ENCODE assay signal across 8 cellular contexts in genomic region chr10:75235375-75236177, GRCh38. TPM values are rescaled to one million over a fixed set of nuclear protein-coding genes. Genes with fewer than 3 reads are reported as not detected.
DNase-seq lines count a peak whose midpoint lies in the region.

TSS of gene COMTD1 (minus strand) at chr10:75235957. CDS start at chr10:75235928, 29 bp downstream.

- peak within 1 kb of the TSS; percentile 63 for H3K4me3 ChIP-seq in HAP-1
- H3K4me3 ChIP-seq in MG63: peak within 1 kb of the TSS; percentile 57
- peak within 1 kb of the TSS; percentile 50 for H3K4me3 ChIP-seq in SJSA1
- H3K4me3 ChIP-seq in neuronal stem cell (ENCODE audit: low read length in 2 of 2): peak within 1 kb of the TSS; percentile 69 to 81
- peak within 1 kb of the TSS in 4 of 5 donors; percentile 71 to 88 (median 78) for H3K4me3 ChIP-seq in subcutaneous abdominal adipose tissue (ENCODE audit: low read depth in 1 of 5, low read length in 5 of 5)

- H3K27me3 ChIP-seq in HAP-1 (ENCODE audit: low read depth) (no peaks in the 10 kb centered on the region), MG63 (no peaks in the 10 kb centered on the region), SJSA1 (replicated peaks) (no peaks in the 10 kb centered on the region), neuronal stem cell (ENCODE audit: control insufficient read depth in 3 of 3, insufficient read depth in 3 of 3, low read depth in 1 of 3, low read length in 3 of 3) (peaks cover 0 to 10% (median 5%) of the 10 kb centered on the region in 3 experiments), subcutaneous abdominal adipose tissue (ENCODE audit: control insufficient read depth in 5 of 5, insufficient read depth in 4 of 5, low read length in 5 of 5) (peaks cover 0 to 3% (median 0%) of the 10 kb centered on the region in 5 donors)

- H3K18ac ChIP-seq in neuronal stem cell (ENCODE audit: low read length): peak within 1 kb of the TSS; percentile 94

- peak within 1 kb of the TSS; percentile 98 for H2AFZ ChIP-seq in neuronal stem cell (ENCODE audit: low read length)

- no peak within 1 kb of the TSS for H3K4ac ChIP-seq in neuronal stem cell (ENCODE audit: low read length)

- peaks cover 31% of the 10 kb centered on the region for H3K36me3 ChIP-seq in HAP-1 (replicated peaks)
- peaks cover 23% of the 10 kb centered on the region for H3K36me3 ChIP-seq in MG63
- peaks cover 38% of the 10 kb centered on the region for H3K36me3 ChIP-seq in SJSA1
- H3K36me3 ChIP-seq in neuronal stem cell (replicated peaks in 1 of 2; ENCODE audit: control insufficient read depth in 2 of 2, insufficient read depth in 2 of 2, low read length in 2 of 2): peaks cover 11 to 33% of the 10 kb centered on the region in 2 donors
- peaks cover 10 to 24% (median 19%) of the 10 kb centered on the region in 5 donors for H3K36me3 ChIP-seq in subcutaneous abdominal adipose tissue (ENCODE audit: control insufficient read depth in 5 of 5, insufficient read depth in 5 of 5, low read length in 5 of 5)

- peak within 1 kb of the TSS; percentile 40 for H2AK5ac ChIP-seq in neuronal stem cell (ENCODE audit: low read depth, low read length)

- peak within 1 kb of the TSS; percentile 20; the same call in 1 of the 2 replicates for H3K27ac ChIP-seq in SJSA1
- no peak within 1 kb of the TSS for H3K27ac ChIP-seq in neuronal stem cell (replicated peaks; ENCODE audit: low read length)
- H3K27ac ChIP-seq in subcutaneous abdominal adipose tissue (ENCODE audit: low read depth, low read length): peak within 1 kb of the TSS; percentile 54

- in situ Hi-C loops in HAP-1 (cut with MboI; ENCODE audit: low sequenced_read_pairs): loop anchor here (10.0 kb wide), 1 partner anchor 971 kb away; no protein-coding TSS in a partner anchor

- peak within 1 kb of the TSS; percentile 90 for H3K9ac ChIP-seq in neuronal stem cell (ENCODE audit: low read depth, low read length, poor library complexity)
- peak within 1 kb of the TSS in 4 of 5 donors; percentile 71 to 80 (median 78) for H3K9ac ChIP-seq in subcutaneous abdominal adipose tissue (ENCODE audit: low read length in 5 of 5)

- peak within 1 kb of the TSS; percentile 100 for H3K4me2 ChIP-seq in neuronal stem cell (ENCODE audit: insufficient read depth, low read length, poor library complexity, severe bottlenecking)

- peak within 1 kb of the TSS; percentile 53 for H2BK12ac ChIP-seq in neuronal stem cell (ENCODE audit: low read length)

- H4K8ac ChIP-seq in neuronal stem cell (ENCODE audit: low read depth, low read length): no peak within 1 kb of the TSS

- no peak within 1 kb of the TSS for H4K91ac ChIP-seq in neuronal stem cell (ENCODE audit: low read depth, low read length, poor library complexity)

- H3K14ac ChIP-seq in neuronal stem cell (ENCODE audit: low read length): peak within 1 kb of the TSS; percentile 67

- H3K4me1 ChIP-seq in HAP-1 (peaks cover 10% of the 10 kb centered on the region), SJSA1 (replicated peaks) (peaks cover 18% of the 10 kb centered on the region), neuronal stem cell (ENCODE audit: control insufficient read depth in 2 of 2, insufficient read depth in 1 of 2, low read depth in 1 of 2, low read length in 2 of 2) (peaks cover 3 to 7% of the 10 kb centered on the region in 2 donors), subcutaneous abdominal adipose tissue (ENCODE audit: control insufficient read depth in 5 of 5, insufficient read depth in 5 of 5, low read length in 5 of 5) (peaks cover 0 to 18% (median 16%) of the 10 kb centered on the region in 5 donors)

- peak within 1 kb of the TSS; percentile 92 for H3K23ac ChIP-seq in neuronal stem cell (ENCODE audit: low read depth, low read length, poor library complexity)

- H2BK5ac ChIP-seq in neuronal stem cell (ENCODE audit: low read length): peak within 1 kb of the TSS; percentile 67

- WGBS in neuronal stem cell (ENCODE audit: extremely low coverage in 2 of 2, insufficient read length in 2 of 2, insufficient replicate concordance in 1 of 2), 2 donors: no CpG with 5 or more reads among the region's 76 CpGs

- H3K79me1 ChIP-seq in neuronal stem cell (ENCODE audit: low read depth, low read length): no peaks in the 10 kb centered on the region

- no peak within 1 kb of the TSS for H2BK120ac ChIP-seq in neuronal stem cell (ENCODE audit: low read depth, low read length)

- H2BK15ac ChIP-seq in neuronal stem cell (ENCODE audit: low read length): peak within 1 kb of the TSS; percentile 35

- H3K9me3 ChIP-seq in HAP-1 (no peaks in the 10 kb centered on the region), MG63 (no peaks in the 10 kb centered on the region), SJSA1 (replicated peaks) (no peaks in the 10 kb centered on the region; the same call in 1 of the 2 replicates), neuronal stem cell (replicated peaks in 1 of 2; ENCODE audit: control insufficient read depth in 2 of 2, insufficient read depth in 1 of 2, low read depth in 1 of 2, low read length in 2 of 2) (no peaks in the 10 kb centered on the region), subcutaneous abdominal adipose tissue (ENCODE audit: control insufficient read depth in 5 of 5, low read length in 5 of 5) (no peaks in the 10 kb centered on the region)

- peak; percentile 96 for DNase-seq in GM03348 (ENCODE audit: low spot score)
- peak; percentile 93 to 97 for DNase-seq in HAP-1 (ENCODE audit: low spot score in 2 of 2)
- peak; percentile 93 for DNase-seq in MG63
- peak; percentile 88 to 93 for DNase-seq in SJSA1 (ENCODE audit: low read depth in 1 of 2, low spot score in 2 of 2)
- DNase-seq in activated naive CD4-positive, alpha-beta T cell (lab: John Stamatoyannopoulos, UW): peak; percentile 81 to 92 (median 82)
- peak; percentile 65 for DNase-seq in foreskin melanocyte
- peak; percentile 85 for DNase-seq in neuronal stem cell (ENCODE audit: low spot score)

RNA-seq across cellular contexts. Expression of gene COMTD1, which starts in this region (rescaled TPM):
- 18.1 and 33.0 TPM in 2 replicates for total RNA-seq in MG63 (2014; rRNA removed; shearing (Covaris generic); ENCODE audit: low replicate concordance)
- total RNA-seq in SJSA1 (2014; rRNA removed; shearing (Covaris generic)): 8.8 and 19.7 TPM in 2 replicates
- polyA plus RNA-seq in neuronal stem cell (2013, experiment 1 of 2): 3.8 TPM
- 3.8 TPM for polyA plus RNA-seq in neuronal stem cell (2013, experiment 2 of 2)
